In genomic region chr14:61753631-61754030, GRCh38 we compare ENCODE assay signal across 1 cellular context.
TF ChIP-seq lines count a peak whose summit lies in the region.

No MANE protein-coding gene starts in this region.

TF ChIP-seq in H1, 55 proteins besides CTCF, POLR2A, EP300 and RAD21:
- no peak for TF ChIP-seq SIRT6 (IDR thresholded peaks at IDR 0.05; ENCODE audit: low read length)
- no peak for TF ChIP-seq SUZ12 (IDR thresholded peaks at IDR 0.05; ENCODE audit: low read length)
- no peak for TF ChIP-seq KDM4A (IDR thresholded peaks at IDR 0.05; ENCODE audit: low read depth, low read length, severe bottlenecking)
- TF ChIP-seq POU5F1 (IDR thresholded peaks at IDR 0.05; ENCODE audit: low read depth, low read length), result no peak
- TF ChIP-seq ATF2 (IDR thresholded peaks at IDR 0.05; ENCODE audit: low read length), result no peak
- TF ChIP-seq BCL11A (IDR thresholded peaks at IDR 0.05; ENCODE audit: low read depth in 2 of 2, low read length in 2 of 2), result no peak
- TF ChIP-seq CHD7 (IDR thresholded peaks at IDR 0.05; ENCODE audit: insufficient replicate concordance, low read length), result no peak
- no peak for TF ChIP-seq EGR1 (IDR thresholded peaks at IDR 0.05; ENCODE audit: borderline replicate concordance, low read depth, low read length)
- no peak for TF ChIP-seq SP2 (IDR thresholded peaks at IDR 0.05; ENCODE audit: low read length)
- TF ChIP-seq HDAC2 (IDR thresholded peaks at IDR 0.05; ENCODE audit: borderline replicate concordance in 1 of 2, low read depth in 2 of 2, low read length in 2 of 2), result no peak
- no peak for TF ChIP-seq TEAD4 (IDR thresholded peaks at IDR 0.05; ENCODE audit: low read depth, low read length)
- TF ChIP-seq SP4 (IDR thresholded peaks at IDR 0.05; ENCODE audit: low read length), result no peak
- no peak for TF ChIP-seq KDM1A (IDR thresholded peaks at IDR 0.05; ENCODE audit: borderline replicate concordance, low read length)
- TF ChIP-seq CEBPB (IDR thresholded peaks at IDR 0.05; ENCODE audit: low read depth, low read length), result no peak
- TF ChIP-seq SRF (IDR thresholded peaks at IDR 0.05; ENCODE audit: low read depth, low read length), result no peak
